In genomic region chr12:90355701-90356345, GRCh38 we compare ENCODE assay signal across 21 cellular contexts.
"Had no signal": no experiment of that assay in that cellular context is flagged by ENCODE, and none has a peak within 500 bp of the region (broad histone marks: within the 10 kb centered on the region; RNA-seq: fewer than 3 reads in every experiment).

No MANE protein-coding gene starts in this region.

- H3K36me3 ChIP-seq: adrenal gland, esophagus squamous epithelium, right atrium auricular region, transverse colon had no signal

- ATAC-seq: activated CD8-positive, alpha-beta T cell treated with anti-CD3 and anti-CD28 coated beads, Interleukin-2, amount 10 ng/mL, durations not matched to agents 7 days and 5 days; naive thymus-derived CD4-positive, alpha-beta T cell had no signal

- H3K4me1 ChIP-seq: adrenal gland, right atrium auricular region, transverse colon had no signal

- DNase-seq: activated CD4-positive, alpha-beta T cell treated with anti-CD3 and anti-CD28 coated beads for 4 hours; activated CD8-positive, alpha-beta memory T cell treated with anti-CD3 and anti-CD28 coated beads, Interleukin-2, amount 50 U/mL, for 4 hours; activated CD8-positive, alpha-beta T cell treated with anti-CD3 and anti-CD28 coated beads, Interleukin-2, amount 10 ng/mL, durations not matched to agents 7 days and 5 days; activated effector memory CD4-positive, alpha-beta T cell treated with anti-CD3 and anti-CD28 coated beads, Interleukin-2, amount 50 U/mL, for 16 hours; activated T-cell treated with anti-CD3 and anti-CD28 coated beads, Interleukin-2, amount 50 U/mL, for 48 hours; adrenal gland; caudate nucleus; esophagus squamous epithelium; glutamatergic neuron; left cardiac atrium; naive thymus-derived CD4-positive, alpha-beta T cell; small intestine; stimulated activated CD4-positive, alpha-beta T cell treated with anti-CD3 and anti-CD28 coated beads, Interleukin-4, amount 100 ng/mL, for 4 hours; stimulated activated CD8-positive, alpha-beta memory T cell treated with anti-CD3 and anti-CD28 coated beads, Interleukin-4, amount 100 ng/mL, for 48 hours; stimulated activated naive CD4-positive, alpha-beta T cell treated with Interleukin-2 at 50 U/mL for 16 hours; substantia nigra; transverse colon had no signal

- H3K27ac ChIP-seq: adrenal gland, esophagus squamous epithelium, right atrium auricular region, transverse colon, VCaP had no signal

- H3K27me3 ChIP-seq: adrenal gland, esophagus squamous epithelium, right atrium auricular region, transverse colon had no signal

- H3K36me3 Mint-ChIP-seq: activated naive CD4-positive, alpha-beta T cell treated with anti-CD3 and anti-CD28 coated beads, Interleukin-2, amount 50 U/mL, for 24 hours; naive thymus-derived CD4-positive, alpha-beta T cell had no signal

- H3K9me3 Mint-ChIP-seq: activated naive CD4-positive, alpha-beta T cell treated with anti-CD3 and anti-CD28 coated beads, Interleukin-2, amount 50 U/mL, for 24 hours had no signal

- H3K4me3 ChIP-seq: adrenal gland, esophagus squamous epithelium, lung, right atrium auricular region, transverse colon had no signal

- H3K9me3 ChIP-seq: adrenal gland, esophagus squamous epithelium, right atrium auricular region, transverse colon had no signal

- H3K4me1 Mint-ChIP-seq: activated naive CD4-positive, alpha-beta T cell treated with anti-CD3 and anti-CD28 coated beads, Interleukin-2, amount 50 U/mL, for 24 hours; naive thymus-derived CD4-positive, alpha-beta T cell had no signal

- H3K4me3 Mint-ChIP-seq: activated CD8-positive, alpha-beta T cell treated with anti-CD3 and anti-CD28 coated beads, Interleukin-2, amount 10 ng/mL, durations not matched to agents 7 days and 5 days; activated naive CD4-positive, alpha-beta T cell treated with anti-CD3 and anti-CD28 coated beads, Interleukin-2, amount 50 U/mL, for 24 hours; naive thymus-derived CD4-positive, alpha-beta T cell had no signal

- H3K27ac Mint-ChIP-seq: activated CD8-positive, alpha-beta T cell treated with anti-CD3 and anti-CD28 coated beads, Interleukin-2, amount 10 ng/mL, durations not matched to agents 7 days and 5 days; activated naive CD4-positive, alpha-beta T cell treated with anti-CD3 and anti-CD28 coated beads, Interleukin-2, amount 50 U/mL, for 24 hours; naive thymus-derived CD4-positive, alpha-beta T cell had no signal
